23 cellular contexts compared by ENCODE assay signal in genomic region chr7:35508623-35509400, GRCh38.
DNase-seq lines count a peak whose midpoint lies in the region; ATAC-seq and TF ChIP-seq lines count a peak whose summit lies in the region.
"Had no signal": no experiment of that assay in that cellular context is flagged by ENCODE, and none has a peak within 500 bp of the region (broad histone marks: within the 10 kb centered on the region; RNA-seq: fewer than 3 reads in every experiment).

No MANE protein-coding gene starts in this region.

- POLR2A ChIA-PET in WTC11 (lab: Charles Lee), result no interaction called here

- H3K27me3 Mint-ChIP-seq in WTC11 (ENCODE audit: low read depth), result no peaks in the 10 kb centered on the region; the same call in 1 of the 2 replicates

- H3K4me1 ChIP-seq in Loucy (ENCODE audit: insufficient read depth, low read length, poor library complexity, severe bottlenecking) (no peaks in the 10 kb centered on the region), uterus (no peaks in the 10 kb centered on the region)
- H3K4me1 ChIP-seq: esophagus muscularis mucosa, transverse colon had no signal

- H3K9me3 ChIP-seq in Loucy (ENCODE audit: insufficient read depth, low read depth, low read length), result no peaks in the 10 kb centered on the region
- no peaks in the 10 kb centered on the region for H3K9me3 ChIP-seq in uterus
- H3K9me3 ChIP-seq: esophagus muscularis mucosa, left ventricle myocardium inferior, transverse colon had no signal

- H3K27ac ChIP-seq in uterus, result no peak overlapping the region
- H3K27ac ChIP-seq: esophagus muscularis mucosa, left ventricle myocardium inferior, transverse colon had no signal

- no peaks in the 10 kb centered on the region for H3K9me3 Mint-ChIP-seq in WTC11
- H3K9me3 Mint-ChIP-seq: activated CD4-positive, alpha-beta memory T cell treated with anti-CD3 and anti-CD28 coated beads for 36 hours; activated T-helper 17 cell treated with anti-CD3 and anti-CD28 coated beads, Interleukin-2, amount 50 U/mL, for 72 hours; CD4-positive, alpha-beta T cell; naive thymus-derived CD8-positive, alpha-beta T cell had no signal

- H3K4me2 ChIP-seq in Loucy (ENCODE audit: low read depth, low read length, poor library complexity, severe bottlenecking), result no peak overlapping the region

- CTCF ChIA-PET in WTC11 (lab: Charles Lee), result interaction anchor here (0.7 to 3.0 kb wide), 5 partner anchors 11 to 115 kb away, joined by 3 to 20 read pairs (median 6); no protein-coding TSS in a partner anchor

- H3K36me3 ChIP-seq in Loucy (ENCODE audit: insufficient read depth, low read length) (no peaks in the 10 kb centered on the region), kidney epithelial cell (ENCODE audit: control insufficient read depth, insufficient read depth, low read length) (no peaks in the 10 kb centered on the region), uterus (no peaks in the 10 kb centered on the region)
- H3K36me3 ChIP-seq: esophagus muscularis mucosa, left ventricle myocardium inferior, transverse colon had no signal

- no peaks in the 10 kb centered on the region for H4K20me1 ChIP-seq in Loucy (ENCODE audit: insufficient read depth, low read length, poor library complexity, severe bottlenecking)

- no peaks in the 10 kb centered on the region for H3K36me3 Mint-ChIP-seq in WTC11
- H3K36me3 Mint-ChIP-seq: activated CD4-positive, alpha-beta memory T cell treated with anti-CD3 and anti-CD28 coated beads for 36 hours; naive thymus-derived CD8-positive, alpha-beta T cell had no signal

- H3K27ac Mint-ChIP-seq in WTC11, result no peak overlapping the region
- H3K27ac Mint-ChIP-seq: activated CD4-positive, alpha-beta memory T cell treated with anti-CD3 and anti-CD28 coated beads for 36 hours; activated T-helper 17 cell treated with anti-CD3 and anti-CD28 coated beads, Interleukin-2, amount 50 U/mL, for 72 hours; CD4-positive, alpha-beta T cell; naive thymus-derived CD8-positive, alpha-beta T cell had no signal

- DNase-seq in WTC11 (ENCODE audit: low spot score) (no peak), kidney epithelial cell (ENCODE audit: low read depth) (no peak), GM10266 (ENCODE audit: extremely low spot score) (no peak), uterus (no peak), HK-2 (ENCODE audit: unreplicated experiment) (no peak)
- DNase-seq: activated CD4-positive, alpha-beta memory T cell treated with anti-CD3 and anti-CD28 coated beads for 36 hours; amygdala; CD4-positive, alpha-beta T cell; GOT3; hippocampal formation; KBM-7; left ventricle myocardium inferior; naive thymus-derived CD8-positive, alpha-beta T cell; NCI-H1694; NCI-H524; retina; stimulated activated CD4-positive, alpha-beta T cell treated with anti-CD3 and anti-CD28 coated beads, Interleukin-1b, Interleukin-23, amount 100 ng/mL, for 48 hours; transverse colon had no signal

- 0 out of 2 replicates have a peak overlapping the region, but pooled peaks have one; percentile 34 for H2AFZ ChIP-seq in Loucy (ENCODE audit: low read length)

- TF ChIP-seq CTCF in GM12873 (IDR thresholded peaks at IDR 0.05; ENCODE audit: insufficient read depth, low read depth, low read length, missing control alignments) (peak; percentile 17), Loucy (conservative IDR thresholded peaks at IDR 0.05; ENCODE audit: low read length) (peak; percentile 41), WTC11 (IDR thresholded peaks at IDR 0.05) (no peak), kidney epithelial cell (IDR thresholded peaks at IDR 0.05; ENCODE audit: insufficient read depth, low read length, poor library complexity, severe bottlenecking) (peak; percentile 26), GM10266 (IDR thresholded peaks at IDR 0.05; ENCODE audit: control insufficient read depth, insufficient read depth, low read depth, missing control alignments) (no peak), uterus (IDR thresholded peaks at IDR 0.05) (no peak)

- no peak overlapping the region for H3K9ac ChIP-seq in Loucy (ENCODE audit: low read depth, low read length, poor library complexity, severe bottlenecking)

- no peaks in the 10 kb centered on the region for H3K9me2 ChIP-seq in Loucy (replicated peaks; ENCODE audit: low read depth, low read length)

- H3K4me3 ChIP-seq in Loucy (ENCODE audit: low read length, poor library complexity, severe bottlenecking), result no peak overlapping the region
- H3K4me3 ChIP-seq in kidney epithelial cell (ENCODE audit: low read depth, low read length), result no peak overlapping the region
- no peak overlapping the region for H3K4me3 ChIP-seq in uterus
- H3K4me3 ChIP-seq: esophagus muscularis mucosa, left ventricle myocardium inferior, transverse colon had no signal

- no peak for TF ChIP-seq POLR2A in uterus (IDR thresholded peaks at IDR 0.05)

- H3K4me1 Mint-ChIP-seq in WTC11, result peaks cover 24% of the 10 kb centered on the region
- H3K4me1 Mint-ChIP-seq: activated T-helper 17 cell treated with anti-CD3 and anti-CD28 coated beads, Interleukin-2, amount 50 U/mL, for 72 hours; naive thymus-derived CD8-positive, alpha-beta T cell had no signal

- H3K27me3 ChIP-seq in Loucy (ENCODE audit: insufficient read depth, low read length, poor library complexity, severe bottlenecking) (no peaks in the 10 kb centered on the region), kidney epithelial cell (ENCODE audit: control insufficient read depth, insufficient read depth, low read length) (no peaks in the 10 kb centered on the region), uterus (no peaks in the 10 kb centered on the region)
- H3K27me3 ChIP-seq: esophagus muscularis mucosa, transverse colon had no signal

- no peaks in the 10 kb centered on the region for H3F3A ChIP-seq in Loucy (ENCODE audit: low read depth)

- intact Hi-C loops in uterus (cut with DNase I; ENCODE audit: low total_unique reads), result no loop called here

- peak; percentile 62 for ATAC-seq in WTC11
- no peak for ATAC-seq in GM21360 (IDR thresholded peaks at IDR 0.05; ENCODE audit: unreplicated experiment)
- ATAC-seq: activated T-helper 17 cell treated with anti-CD3 and anti-CD28 coated beads, Interleukin-2, amount 50 U/mL, for 72 hours; naive thymus-derived CD8-positive, alpha-beta T cell had no signal

- no peak overlapping the region for H3K4me3 Mint-ChIP-seq in WTC11
- H3K4me3 Mint-ChIP-seq: activated CD4-positive, alpha-beta memory T cell treated with anti-CD3 and anti-CD28 coated beads for 36 hours; activated T-helper 17 cell treated with anti-CD3 and anti-CD28 coated beads, Interleukin-2, amount 50 U/mL, for 72 hours; CD4-positive, alpha-beta T cell; naive thymus-derived CD8-positive, alpha-beta T cell had no signal

- H3K79me2 ChIP-seq in Loucy (ENCODE audit: insufficient read depth, low read length), result no peaks in the 10 kb centered on the region

TF ChIP-seq in WTC11, 78 proteins besides CTCF, POLR2A, EP300 and RAD21 (continues in another document):
- no peak for TF ChIP-seq MLX (CRISPR knock-in tag; IDR thresholded peaks at IDR 0.05)
- no peak for TF ChIP-seq FOXP4 (CRISPR knock-in tag; IDR thresholded peaks at IDR 0.05)
- TF ChIP-seq MAX (CRISPR knock-in tag; IDR thresholded peaks at IDR 0.05), result no peak
- TF ChIP-seq TEAD4 (CRISPR knock-in tag; IDR thresholded peaks at IDR 0.05), result no peak
- no peak for TF ChIP-seq MXD4 (CRISPR knock-in tag; IDR thresholded peaks at IDR 0.05; ENCODE audit: borderline replicate concordance)
- TF ChIP-seq IRF1 (CRISPR knock-in tag; IDR thresholded peaks at IDR 0.05), result no peak
- no peak for TF ChIP-seq ZNF232 (CRISPR knock-in tag; IDR thresholded peaks at IDR 0.05)
- TF ChIP-seq NFE2L1 (CRISPR knock-in tag; IDR thresholded peaks at IDR 0.05), result no peak
- no peak for TF ChIP-seq USF1 (CRISPR knock-in tag; IDR thresholded peaks at IDR 0.05)
- TF ChIP-seq HMGA2 (CRISPR knock-in tag; IDR thresholded peaks at IDR 0.05), result no peak

Comparison
In these comparisons a context has a peak if more than half of its experiments do, and no peak if none do; other contexts are left out.
1. CTCF ChIP-seq: peak in GM12873 (single experiment), Loucy (single experiment) and kidney epithelial cell (single experiment); none in WTC11 (single experiment), GM10266 (single experiment) and uterus (0 of 4).